Comparison of ENCODE assay signal across 16 cellular contexts in genomic region chr14:102870994-102871831, GRCh38. TPM values are rescaled to one million over a fixed set of nuclear protein-coding genes. Genes with fewer than 3 reads are reported as not detected.
DNase-seq lines count a peak whose midpoint lies in the region; ATAC-seq, FAIRE-seq and TF ChIP-seq lines count a peak whose summit lies in the region.
"Had no signal": no experiment of that assay in that cellular context is flagged by ENCODE, and none has a peak within 500 bp of the region (broad histone marks: within the 10 kb centered on the region; RNA-seq: fewer than 3 reads in every experiment).

No MANE protein-coding gene starts in this region.

- no peak for TF ChIP-seq POLR2A in HepG2 (IDR thresholded peaks at IDR 0.05; ENCODE audit: insufficient read depth in 1 of 2, low read depth in 2 of 2, low read length in 2 of 2)

- peaks cover 27% of the 10 kb centered on the region for H3K36me3 Mint-ChIP-seq in activated CD4-positive, alpha-beta memory T cell treated with anti-CD3 and anti-CD28 coated beads, Interleukin-2, amount 10 ng/mL, durations not matched to agents 7 days and 5 days (ENCODE audit: low read depth)
- peaks cover 0 to 18% (median 2%) of the 10 kb centered on the region in 3 experiments; a peak in 3 of 7 replicates for H3K36me3 Mint-ChIP-seq in H9 (ENCODE audit: insufficient read depth in 1 of 3, low read depth in 3 of 3)

- H3K9ac ChIP-seq in HepG2 (ENCODE audit: insufficient read depth, low read depth, low read length), result no peak overlapping the region
- H3K9ac ChIP-seq in H9 (ENCODE audit: extremely low read depth, insufficient read length, low read length), result no peak overlapping the region

- no peak overlapping the region for H3K27ac ChIP-seq in right atrium auricular region
- no peak overlapping the region for H3K27ac ChIP-seq in HepG2 (ENCODE audit: extremely low read length, insufficient read depth, low read length)
- no peak overlapping the region for H3K27ac ChIP-seq in H9 (ENCODE audit: insufficient read length, low read depth, low read length)

- intact Hi-C loops in Right ventricle myocardium superior (cut with DNase I), result no loop called here
- intact Hi-C loops in HepG2 (cut with micrococcal nuclease; ENCODE audit: unreplicated experiment), result loop anchor here (10.0 kb wide), 1 partner anchor 96 kb away; the partner anchor contains the start of gene TRAF3

- H3K23ac ChIP-seq in H9 (ENCODE audit: insufficient read length, low read depth, low read length), result no peak overlapping the region

- H3K23me2 ChIP-seq in H9 (ENCODE audit: insufficient read length, low read depth, low read length, poor library complexity, severe bottlenecking), result no peaks in the 10 kb centered on the region

- DNase-seq in Right ventricle myocardium superior, result peak; percentile 55
- DNase-seq in right atrium auricular region (ENCODE audit: low spot score), result no peak
- DNase-seq in activated CD4-positive, alpha-beta memory T cell treated with anti-CD3 and anti-CD28 coated beads, Interleukin-2, amount 10 ng/mL, durations not matched to agents 7 days and 5 days, result no peak
- no peak for DNase-seq in HepG2 (ENCODE audit: low spot score)
- DNase-seq in RCC 7860 (ENCODE audit: low spot score), result no peak
- DNase-seq in H9, result no peak
- DNase-seq: islet precursor cell, NCI-H1048, NCI-H524 treated with DMSO at 0.1 percent for 48 hours, trophoblast cell had no signal

- ATAC-seq in Right ventricle myocardium superior (ENCODE audit: poor library complexity) (peak; percentile 80), HepG2 (no peak), HG02571 (IDR thresholded peaks at IDR 0.05; ENCODE audit: unreplicated experiment) (no peak)

- POLR2A ChIA-PET in activated CD4-positive, alpha-beta memory T cell treated with anti-CD3 and anti-CD28 coated beads, Interleukin-2, amount 10 ng/mL, durations not matched to agents 7 days and 5 days (lab: Charles Lee), result no interaction called here
- POLR2A ChIA-PET in HepG2 (lab: Yijun Ruan, JAX), result no interaction called here

- H3K9me3 Mint-ChIP-seq in activated CD4-positive, alpha-beta memory T cell treated with anti-CD3 and anti-CD28 coated beads, Interleukin-2, amount 10 ng/mL, durations not matched to agents 7 days and 5 days, result no peaks in the 10 kb centered on the region
- no peaks in the 10 kb centered on the region for H3K9me3 Mint-ChIP-seq in H9

- FAIRE-seq in HepG2 (lab: Jason Lieb, UNC), result no peak
- FAIRE-seq in RCC 7860 (lab: Jason Lieb, UNC), result no peak
- FAIRE-seq: endothelial cell of umbilical vein, GM12891 had no signal

- H3K4me3 ChIP-seq in right atrium auricular region (no peak overlapping the region), HepG2 (replicated peaks in 1 of 3; ENCODE audit: insufficient read depth in 1 of 3, low read depth in 2 of 3, low read length in 3 of 3) (no peak overlapping the region)

- CTCF ChIA-PET in activated CD4-positive, alpha-beta memory T cell treated with anti-CD3 and anti-CD28 coated beads, Interleukin-2, amount 10 ng/mL, durations not matched to agents 7 days and 5 days (lab: Charles Lee), result no interaction called here
- CTCF ChIA-PET in HepG2 (lab: Yijun Ruan, JAX; ENCODE audit: low intra/inter-chr PET ratio, low total read pairs), result no interaction called here

- no peak overlapping the region; the same call in 1 of the 2 replicates for H3K14ac ChIP-seq in H9 (ENCODE audit: insufficient read depth, low read length)

- no peaks in the 10 kb centered on the region for H3K79me2 ChIP-seq in HepG2 (ENCODE audit: insufficient read depth, low read length)
- no peaks in the 10 kb centered on the region for H3K79me2 ChIP-seq in H9 (ENCODE audit: insufficient read depth, low read length)

- no peaks in the 10 kb centered on the region for H3K27me3 ChIP-seq in right atrium auricular region
- no peaks in the 10 kb centered on the region for H3K27me3 ChIP-seq in HepG2 (ENCODE audit: control insufficient read depth in 1 of 2, insufficient read depth in 2 of 2, low read length in 2 of 2)
- no peaks in the 10 kb centered on the region for H3K27me3 ChIP-seq in H9 (ENCODE audit: insufficient read depth, low read length)

- H4K20me1 ChIP-seq in HepG2 (ENCODE audit: insufficient read depth, low read length) (no peaks in the 10 kb centered on the region), H9 (ENCODE audit: control insufficient read depth, insufficient read depth, insufficient read length) (no peaks in the 10 kb centered on the region)

- no peaks in the 10 kb centered on the region for H3K9me3 ChIP-seq in right atrium auricular region
- H3K9me3 ChIP-seq in HepG2 (ENCODE audit: low read length), result no peaks in the 10 kb centered on the region
- H3K9me3 ChIP-seq in H9 (ENCODE audit: control insufficient read depth, low read depth, low read length), result no peaks in the 10 kb centered on the region

- peak overlapping the region; percentile 67 for H3K27ac Mint-ChIP-seq in activated CD4-positive, alpha-beta memory T cell treated with anti-CD3 and anti-CD28 coated beads, Interleukin-2, amount 10 ng/mL, durations not matched to agents 7 days and 5 days
- H3K27ac Mint-ChIP-seq in H9, result peak overlapping the region in 1 of 3 experiments; percentile 92; a peak in 1 of 7 replicates
- H3K27ac Mint-ChIP-seq: activated naive CD8-positive, alpha-beta T cell; progenitor cell of endocrine pancreas had no signal

- H3K4ac ChIP-seq in H9 (ENCODE audit: low read depth, low read length), result no peak overlapping the region

- no peaks in the 10 kb centered on the region for H3K79me1 ChIP-seq in H9 (ENCODE audit: insufficient read depth, low read depth, low read length, poor library complexity, severe bottlenecking)

- H3K27me3 Mint-ChIP-seq in activated CD4-positive, alpha-beta memory T cell treated with anti-CD3 and anti-CD28 coated beads, Interleukin-2, amount 10 ng/mL, durations not matched to agents 7 days and 5 days, result no peaks in the 10 kb centered on the region
- H3K27me3 Mint-ChIP-seq in H9 (ENCODE audit: low read depth), result no peaks in the 10 kb centered on the region
- H3K27me3 Mint-ChIP-seq: activated naive CD8-positive, alpha-beta T cell; progenitor cell of endocrine pancreas had no signal

- H2BK15ac ChIP-seq in H9 (ENCODE audit: low read depth, low read length), result no peak overlapping the region

- TF ChIP-seq CTCF in right atrium auricular region (IDR thresholded peaks at IDR 0.05) (no peak), HepG2 (CRISPR knock-in tag; IDR thresholded peaks at IDR 0.05) (no peak), H9 (conservative IDR thresholded peaks at IDR 0.05) (no peak)

- in situ Hi-C loops in HepG2 (cut with HindIII; ENCODE audit: extremely low pct_ligation_motif_present, low pct_unique_long_range_greater_than_20kb), result no loop called here

- TF ChIP-seq EP300 in HepG2 (IDR thresholded peaks at IDR 0.05; ENCODE audit: low read depth in 2 of 2, low read length in 2 of 2) (no peak), HepG2 (CRISPR knock-in tag; IDR thresholded peaks at IDR 0.05; ENCODE audit: borderline replicate concordance) (no peak)

- no peak overlapping the region for H4K5ac ChIP-seq in H9 (ENCODE audit: insufficient read length, low read depth, low read length)

- H3K4me2 ChIP-seq in HepG2 (ENCODE audit: low read depth, low read length), result no peak overlapping the region
- H3K4me2 ChIP-seq in H9 (ENCODE audit: insufficient read depth, insufficient read length, low read length), result no peak overlapping the region

- H4K8ac ChIP-seq in H9 (replicated peaks; ENCODE audit: insufficient read length, low read depth, low read length), result no peak overlapping the region

- peaks cover 1% of the 10 kb centered on the region for H3K36me3 ChIP-seq in right atrium auricular region
- peaks cover 0 to 24% of the 10 kb centered on the region in 2 experiments; a peak in 3 of 5 replicates for H3K36me3 ChIP-seq in HepG2 (replicated peaks in 1 of 2; ENCODE audit: control insufficient read depth in 1 of 2, insufficient read depth in 2 of 2, low read length in 2 of 2)

- H2BK5ac ChIP-seq in H9 (ENCODE audit: insufficient read length, low read length), result no peak overlapping the region

- H3K4me1 Mint-ChIP-seq in activated CD4-positive, alpha-beta memory T cell treated with anti-CD3 and anti-CD28 coated beads, Interleukin-2, amount 10 ng/mL, durations not matched to agents 7 days and 5 days, result peaks cover 25% of the 10 kb centered on the region
- peaks cover 14% of the 10 kb centered on the region in 2 experiments for H3K4me1 Mint-ChIP-seq in H9

- BruUV-seq in HepG2 (replicated peaks; lab: Mats Ljungman, UMichigan), result no TSS peak

- no peak overlapping the region for H3K4me3 Mint-ChIP-seq in activated CD4-positive, alpha-beta memory T cell treated with anti-CD3 and anti-CD28 coated beads, Interleukin-2, amount 10 ng/mL, durations not matched to agents 7 days and 5 days
- no peak overlapping the region for H3K4me3 Mint-ChIP-seq in H9
- H3K4me3 Mint-ChIP-seq: activated naive CD8-positive, alpha-beta T cell had no signal

- no peak overlapping the region for H4K91ac ChIP-seq in H9 (ENCODE audit: insufficient read length, low read depth, low read length)

- H2BK20ac ChIP-seq in H9 (ENCODE audit: low read depth, low read length, poor library complexity, severe bottlenecking), result no peak overlapping the region

- no peak overlapping the region for H3K18ac ChIP-seq in H9 (ENCODE audit: insufficient read length, low read depth, low read length)

- 76% methylated on average over 4 of the region's 10 CpGs for WGBS in HepG2 (ENCODE audit: low lambda C conversion rate)
- no CpG with 5 or more reads among the region's 10 CpGs for WGBS in H9 (ENCODE audit: extremely low coverage, insufficient read length, low lambda C conversion rate)

- no peak overlapping the region for H3K56ac ChIP-seq in H9 (ENCODE audit: insufficient read length, low read depth, low read length)

- TF ChIP-seq RAD21 in HepG2 (CRISPR knock-in tag; IDR thresholded peaks at IDR 0.05), result no peak

- H2BK12ac ChIP-seq in H9 (ENCODE audit: insufficient read length, low read depth, low read length), result no peak overlapping the region

- H3T11ph ChIP-seq in H9 (ENCODE audit: low read length), result no peak overlapping the region

- H3K4me1 ChIP-seq in right atrium auricular region, result peaks cover 0 to 13% of the 10 kb centered on the region in 2 donors
- peaks cover 78% of the 10 kb centered on the region for H3K4me1 ChIP-seq in HepG2 (ENCODE audit: insufficient read depth, low read length)
- no peaks in the 10 kb centered on the region for H3K4me1 ChIP-seq in H9 (ENCODE audit: insufficient read depth, low read length)

- H2AK5ac ChIP-seq in H9 (ENCODE audit: insufficient read length, low read length), result no peak overlapping the region

- H2BK120ac ChIP-seq in H9 (ENCODE audit: low read depth, low read length, poor library complexity, severe bottlenecking), result no peak overlapping the region

- no peak overlapping the region for H2AFZ ChIP-seq in HepG2 (ENCODE audit: low read length)
- no peak overlapping the region for H2AFZ ChIP-seq in H9 (ENCODE audit: low read length)

RNA-seq across cellular contexts. Expression of gene AMN, which starts 51.2 kb away (rescaled TPM):
- total RNA-seq in Right ventricle myocardium superior, result not detected
- total RNA-seq in right atrium auricular region, result under 1 TPM in 1 of 2 donors, not detected in 1; 0.71 TPM
- under 1 TPM; 0.20 to 0.23 TPM for total RNA-seq in activated CD4-positive, alpha-beta memory T cell treated with anti-CD3 and anti-CD28 coated beads, Interleukin-2, amount 10 ng/mL, durations not matched to agents 7 days and 5 days
- 8.2 and 33.1 TPM in 2 replicates for total RNA-seq in HepG2 (2016; rRNA removed; fragmentation: Illumina TruSeq; extraction: Trizol)
- total RNA-seq in HepG2 (2016; cell fraction: cytosol; rRNA removed; fragmentation: Illumina TruSeq; extraction: Trizol; ENCODE audit: low read depth), result 5.2 and 6.0 TPM in 2 replicates
- 9.3 and 30.8 TPM in 2 replicates for total RNA-seq in HepG2 (2016; cell fraction: insoluble cytoplasmic fraction; rRNA removed; fragmentation: Illumina TruSeq; extraction: Trizol)
- 7.8 and 9.0 TPM in 2 replicates for total RNA-seq in HepG2 (2016; cell fraction: membrane; rRNA removed; fragmentation: Illumina TruSeq; extraction: Trizol)
- 29.3 and 33.8 TPM in 2 replicates for total RNA-seq in HepG2 (2016; cell fraction: nucleus; rRNA removed; fragmentation: Illumina TruSeq; extraction: Trizol)
- 9.8 and 18.9 TPM in 2 replicates for polyA plus RNA-seq in HepG2 (2011; rRNA removed)
- 13.3 and 22.3 TPM in 2 replicates for polyA plus RNA-seq in HepG2 (2011; cell fraction: cytosol; rRNA removed)
- 158 and 165 TPM in 2 replicates for polyA plus RNA-seq in HepG2 (2011; cell fraction: nucleus; rRNA removed)
- 15.1 and 18.5 TPM in 2 replicates for polyA plus RNA-seq in HepG2 (2012)
- polyA plus RNA-seq in HepG2 (2016; cell fraction: cytosol; fragmentation: Illumina TruSeq; extraction: Trizol; ENCODE audit: low read depth), result 3.8 and 4.1 TPM in 2 replicates
- polyA plus RNA-seq in HepG2 (2016; cell fraction: insoluble cytoplasmic fraction; fragmentation: Illumina TruSeq; extraction: Trizol; ENCODE audit: low read depth), result 9.2 and 10.3 TPM in 2 replicates
- polyA plus RNA-seq in HepG2 (2016; cell fraction: membrane; fragmentation: Illumina TruSeq; extraction: Trizol; ENCODE audit: low read depth), result 5.6 and 6.3 TPM in 2 replicates
- polyA plus RNA-seq in HepG2 (2016; cell fraction: nucleus; fragmentation: Illumina TruSeq; extraction: Trizol; ENCODE audit: insufficient read depth, low read depth), result 62.6 and 64.7 TPM in 2 replicates
- 0.14 and 21.4 TPM in 2 replicates for polyA minus RNA-seq in HepG2 (2011; rRNA and poly(A)+ RNA removed; ENCODE audit: low replicate concordance)
- 12.3 and 17.0 TPM in 2 replicates for polyA minus RNA-seq in HepG2 (2011; cell fraction: cytosol; rRNA and poly(A)+ RNA removed)
- 14.8 and 15.0 TPM in 2 replicates for polyA minus RNA-seq in HepG2 (2011; cell fraction: nucleus; rRNA and poly(A)+ RNA removed)
- total RNA-seq in H9 (2021), result 1.9 and 2.2 TPM in 2 replicates
- total RNA-seq: endothelial cell of umbilical vein, RPMI7951 had no signal
